8 cellular contexts compared by ENCODE assay signal in the genomic region with DNA sequence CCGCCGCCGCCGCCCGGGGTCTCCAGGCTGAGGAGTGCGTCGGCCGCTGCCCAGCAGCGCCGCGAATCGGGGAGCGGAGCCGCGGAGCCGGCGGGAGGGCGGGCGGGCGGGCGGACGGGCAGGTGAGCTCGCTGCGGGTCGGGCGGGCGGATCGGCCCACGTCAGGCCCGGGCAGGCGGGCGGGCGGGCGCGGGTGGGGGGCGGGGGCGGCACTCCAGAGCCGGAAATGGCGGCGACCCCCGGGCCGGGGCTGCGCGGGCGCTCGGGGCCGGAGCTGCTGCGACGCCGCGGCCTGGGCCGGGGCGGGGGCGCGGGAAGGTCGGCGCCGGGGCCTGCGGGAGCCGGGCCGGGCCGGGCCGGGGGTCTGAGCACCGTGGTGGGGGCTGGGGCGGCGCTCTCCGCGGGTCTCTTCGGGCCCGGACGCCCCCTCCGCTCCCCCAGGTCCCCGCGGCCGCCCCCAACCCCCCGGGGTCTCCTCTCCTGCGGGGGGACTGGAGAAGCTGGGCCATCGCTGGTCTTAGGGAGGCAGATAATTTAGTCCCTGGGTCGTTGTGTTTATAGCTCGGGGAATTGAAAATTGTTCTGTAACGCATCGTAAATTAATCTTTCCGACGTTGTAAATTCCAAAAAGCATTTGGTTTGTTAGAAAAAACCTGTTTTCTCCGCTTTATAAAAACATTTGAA. TPM values are rescaled to one million over a fixed set of nuclear protein-coding genes. Genes with fewer than 3 reads are reported as not detected.
A peak's percentile ranks its signal among the peaks of the same experiment; 100 is the strongest.
DNase-seq lines count a peak whose midpoint lies in the region; ATAC-seq and TF ChIP-seq lines count a peak whose summit lies in the region.

No MANE protein-coding gene starts in this region.

- CTCF ChIA-PET in activated CD4-positive, alpha-beta memory T cell treated with anti-CD3 and anti-CD28 coated beads, Interleukin-2, amount 10 ng/mL, durations not matched to agents 7 days and 5 days (lab: Charles Lee), result interaction anchor here (1.2 to 2.2 kb wide), 4 partner anchors 30 to 144 kb away, joined by 4 to 11 read pairs (median 5); partner anchors contain the start of genes PRPF6, SAMD10 and TPD52L2

- TF ChIP-seq POLR2A in testis (IDR thresholded peaks at IDR 0.05), result no peak

- POLR2A ChIA-PET in activated CD4-positive, alpha-beta memory T cell treated with anti-CD3 and anti-CD28 coated beads, Interleukin-2, amount 10 ng/mL, durations not matched to agents 7 days and 5 days (lab: Charles Lee), result interaction anchor here (0.6 to 4.5 kb wide), 21 partner anchors 9 to 374 kb away, joined by 3 to 29 read pairs (median 5); partner anchors contain the start of genes ABHD16B, PPDPF, PRPF6 and PTK6

- H3K9me3 Mint-ChIP-seq in activated CD4-positive, alpha-beta memory T cell treated with anti-CD3 and anti-CD28 coated beads, Interleukin-2, amount 10 ng/mL, durations not matched to agents 7 days and 5 days, result no peaks in the 10 kb centered on the region
- no peaks in the 10 kb centered on the region for H3K9me3 Mint-ChIP-seq in immature natural killer cell

- peaks cover 32% of the 10 kb centered on the region for H3K4me1 ChIP-seq in testis

- peaks cover 41% of the 10 kb centered on the region for H3K4me1 Mint-ChIP-seq in activated CD4-positive, alpha-beta memory T cell treated with anti-CD3 and anti-CD28 coated beads, Interleukin-2, amount 10 ng/mL, durations not matched to agents 7 days and 5 days
- peaks cover 43 to 47% of the 10 kb centered on the region in 2 donors for H3K4me1 Mint-ChIP-seq in immature natural killer cell

- no peaks in the 10 kb centered on the region for H3K36me3 ChIP-seq in testis (ENCODE audit: low read depth, missing control alignments)

- WGBS in testis, 2 donors, result 0 to 2% methylated on average over 9 to 27 of the region's 85 CpGs

- peak; percentile 39 for DNase-seq in GM10266 (ENCODE audit: extremely low spot score)
- DNase-seq in activated CD4-positive, alpha-beta memory T cell treated with anti-CD3 and anti-CD28 coated beads, Interleukin-2, amount 10 ng/mL, durations not matched to agents 7 days and 5 days, result no peak
- DNase-seq in immature natural killer cell, result no peak
- no peak for DNase-seq in testis
- no peak for DNase-seq in activated CD4-positive, CD25-positive, alpha-beta regulatory T cell (lab: John Stamatoyannopoulos, UW)
- no peak for DNase-seq in SIG-M5 (lab: John Stamatoyannopoulos, UW)

- peak overlapping the region; percentile 95 for H3K4me3 Mint-ChIP-seq in activated CD4-positive, alpha-beta memory T cell treated with anti-CD3 and anti-CD28 coated beads, Interleukin-2, amount 10 ng/mL, durations not matched to agents 7 days and 5 days
- H3K4me3 Mint-ChIP-seq in immature natural killer cell, result peak overlapping the region; percentile 90 to 95 (median 94)

- no peaks in the 10 kb centered on the region for H3K27me3 ChIP-seq in testis

- intact Hi-C loops in testis (cut with DNase I; ENCODE audit: low total_unique reads), result no loop called here

- peak overlapping the region; percentile 18 to 83 for H3K27ac ChIP-seq in testis

- ATAC-seq in HG02571 (IDR thresholded peaks at IDR 0.05; ENCODE audit: unreplicated experiment) (peak; percentile 14), HG03108 (IDR thresholded peaks at IDR 0.05; ENCODE audit: unreplicated experiment) (no peak)

- H3K36me3 Mint-ChIP-seq in activated CD4-positive, alpha-beta memory T cell treated with anti-CD3 and anti-CD28 coated beads, Interleukin-2, amount 10 ng/mL, durations not matched to agents 7 days and 5 days (ENCODE audit: low read depth), result peaks cover 33% of the 10 kb centered on the region
- no peaks in the 10 kb centered on the region for H3K36me3 Mint-ChIP-seq in immature natural killer cell

- H3K9me3 ChIP-seq in testis, result no peaks in the 10 kb centered on the region

- peak overlapping the region; percentile 59 to 75 for H3K4me3 ChIP-seq in testis

- H3K27ac Mint-ChIP-seq in activated CD4-positive, alpha-beta memory T cell treated with anti-CD3 and anti-CD28 coated beads, Interleukin-2, amount 10 ng/mL, durations not matched to agents 7 days and 5 days, result peak overlapping the region; percentile 99
- H3K27ac Mint-ChIP-seq in immature natural killer cell, result peak overlapping the region; percentile 93 to 99 (median 98)

- no peaks in the 10 kb centered on the region for H3K27me3 Mint-ChIP-seq in activated CD4-positive, alpha-beta memory T cell treated with anti-CD3 and anti-CD28 coated beads, Interleukin-2, amount 10 ng/mL, durations not matched to agents 7 days and 5 days
- peaks cover 3 to 9% (median 8%) of the 10 kb centered on the region in 3 donors for H3K27me3 Mint-ChIP-seq in immature natural killer cell (ENCODE audit: low read depth in 3 of 3)

- TF ChIP-seq CTCF in GM10266 (IDR thresholded peaks at IDR 0.05; ENCODE audit: control insufficient read depth, insufficient read depth, low read depth, missing control alignments) (peak; percentile 3), testis (IDR thresholded peaks at IDR 0.05) (no peak)

RNA-seq across cellular contexts. Expression of gene DNAJC5, which starts 0.4 kb away (rescaled TPM):
- total RNA-seq in activated CD4-positive, alpha-beta memory T cell treated with anti-CD3 and anti-CD28 coated beads, Interleukin-2, amount 10 ng/mL, durations not matched to agents 7 days and 5 days, result 10 to 100 TPM; 58.6 to 59.7 TPM
- polyA plus RNA-seq in immature natural killer cell (1 to 10 TPM; 1.4 to 8.2 (median 2.9) TPM), testis (ENCODE audit: insufficient read depth, low read depth, low replicate concordance) (35.6 TPM)
- total RNA-seq in testis, result 10 to 100 TPM; 58.2 to 64.8 TPM

RNA-seq across cellular contexts. Expression of gene TPD52L2, which starts 30.3 kb away (rescaled TPM):
- 10 to 100 TPM; 48.2 to 48.7 TPM for total RNA-seq in activated CD4-positive, alpha-beta memory T cell treated with anti-CD3 and anti-CD28 coated beads, Interleukin-2, amount 10 ng/mL, durations not matched to agents 7 days and 5 days
- polyA plus RNA-seq in immature natural killer cell (10 to 100 TPM; 67.5 to 90.8 (median 79.3) TPM), testis (ENCODE audit: insufficient read depth, low read depth, low replicate concordance) (89.9 TPM)
- 100 to 1,000 TPM; 100 to 132 TPM for total RNA-seq in testis

RNA-seq across cellular contexts. Expression of gene ABHD16B, which starts 34.0 kb away (rescaled TPM):
- not detected for total RNA-seq in activated CD4-positive, alpha-beta memory T cell treated with anti-CD3 and anti-CD28 coated beads, Interleukin-2, amount 10 ng/mL, durations not matched to agents 7 days and 5 days
- polyA plus RNA-seq in immature natural killer cell, result under 1 TPM in 1 of 3 donors, not detected in 2; 0.34 TPM
- total RNA-seq in testis, result 10 to 100 TPM; 13.8 to 20.9 TPM
- polyA plus RNA-seq in testis (ENCODE audit: insufficient read depth, low read depth, low replicate concordance), result 10.8 TPM

Comparison
In these comparisons a context has a peak if more than half of its experiments do, and no peak if none do; other contexts are left out.
1. RNA of gene ABHD16B, which starts 34.0 kb away (total RNA-seq): 13.8 to 20.9 TPM in testis; not detected in activated CD4-positive, alpha-beta memory T cell treated with anti-CD3 and anti-CD28 coated beads, Interleukin-2, amount 10 ng/mL, durations not matched to agents 7 days and 5 days; every median in the first group is over 10 times any median in the second.